8 cellular contexts compared by ENCODE assay signal in the genomic region with DNA sequence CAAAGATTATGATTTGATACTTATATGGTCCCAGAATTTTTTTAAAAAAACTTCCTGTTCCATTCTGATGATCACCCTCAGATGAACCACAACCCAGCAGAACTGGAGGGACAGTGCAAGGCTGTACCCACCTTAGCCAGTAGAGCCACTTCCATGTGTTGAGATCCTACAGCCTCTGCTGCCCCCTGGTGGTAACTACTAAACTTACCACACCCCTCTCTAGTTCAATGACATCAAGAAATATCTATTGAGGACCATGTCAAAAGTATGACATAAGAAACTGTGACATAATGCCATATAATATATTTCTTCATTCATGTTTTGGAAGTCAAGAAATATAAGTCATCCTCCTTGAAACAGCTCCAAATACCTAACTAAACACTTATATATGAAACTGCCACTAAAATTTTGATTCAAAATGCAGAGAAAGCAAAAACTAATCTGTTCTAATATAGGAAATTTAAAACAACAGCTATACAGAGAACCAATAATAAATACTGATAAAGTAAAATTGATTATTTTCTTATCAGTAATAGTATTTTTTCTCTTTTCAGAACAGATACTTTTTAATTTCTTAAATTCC.
DNase-seq lines count a peak whose midpoint lies in the region; ATAC-seq, FAIRE-seq and TF ChIP-seq lines count a peak whose summit lies in the region.

No MANE protein-coding gene starts in this region.

- peak; percentile 51 for FAIRE-seq in RCC 7860 (lab: Jason Lieb, UNC)

- in situ Hi-C loops in IMR-90 (cut with MboI; ENCODE audit: low sequenced_read_pairs), result loop anchor here (5.0 to 25.0 kb wide), 3 partner anchors 596 to 911 kb away; no protein-coding TSS in a partner anchor

- H2BK15ac ChIP-seq in IMR-90 (ENCODE audit: low read depth, low read length) (no peak overlapping the region), neuronal stem cell (ENCODE audit: low read length) (no peak overlapping the region)

- H3K9ac ChIP-seq in IMR-90 (ENCODE audit: low read depth, low read length), result no peak overlapping the region
- no peak overlapping the region for H3K9ac ChIP-seq in neuronal stem cell (ENCODE audit: low read depth, low read length, poor library complexity)

- H3K4me2 ChIP-seq in IMR-90 (ENCODE audit: low read depth, low read length) (no peak overlapping the region), neuronal stem cell (ENCODE audit: insufficient read depth, low read length, poor library complexity, severe bottlenecking) (no peak overlapping the region)

- H4K5ac ChIP-seq in IMR-90 (ENCODE audit: low read depth, low read length), result no peak overlapping the region

- H2BK5ac ChIP-seq in IMR-90 (ENCODE audit: low read depth, low read length, poor library complexity, severe bottlenecking), result no peak overlapping the region
- no peak overlapping the region for H2BK5ac ChIP-seq in neuronal stem cell (ENCODE audit: low read length)

- TF ChIP-seq CTCF in IMR-90 (conservative IDR thresholded peaks at IDR 0.05; ENCODE audit: low read depth, low read length) (peak; percentile 87), fibroblast of pulmonary artery (IDR thresholded peaks at IDR 0.05; ENCODE audit: low read length, missing control alignments) (peak; percentile 80)

- dilution Hi-C loops in IMR-90 (cut with HindIII; ENCODE audit: low sequenced_read_pairs, unreplicated experiment), result no loop called here

- DNase-seq in ELF-1 (ENCODE audit: low read depth, low spot score) (peak; percentile 54), IMR-90 (peak; percentile 80), RCC 7860 (ENCODE audit: low spot score) (peak; percentile 54), fibroblast of pulmonary artery (ENCODE audit: low read depth) (peak; percentile 90), neuronal stem cell (ENCODE audit: low spot score) (peak; percentile 74), superior temporal gyrus (ENCODE audit: extremely low spot score) (peak; percentile 93)
- peak; percentile 68 to 74 for DNase-seq in activated T-cell treated with anti-CD3 and anti-CD28 coated beads, Interleukin-2, amount 50 U/mL, for 48 hours

- H3K27me3 ChIP-seq in IMR-90 (ENCODE audit: control insufficient read depth, insufficient read depth, low read length) (peaks cover 18% of the 10 kb centered on the region), neuronal stem cell (ENCODE audit: control insufficient read depth in 3 of 3, insufficient read depth in 3 of 3, low read depth in 1 of 3, low read length in 3 of 3) (no peaks in the 10 kb centered on the region)

- H3K36me3 ChIP-seq in IMR-90 (ENCODE audit: control insufficient read depth, insufficient read depth, low read length), result no peaks in the 10 kb centered on the region
- no peaks in the 10 kb centered on the region for H3K36me3 ChIP-seq in neuronal stem cell (replicated peaks in 1 of 2; ENCODE audit: control insufficient read depth in 2 of 2, insufficient read depth in 2 of 2, low read length in 2 of 2)

- peak; percentile 99 for ATAC-seq in GM21717 (IDR thresholded peaks at IDR 0.05; ENCODE audit: unreplicated experiment)
- peak; percentile 97 for ATAC-seq in IMR-90 (ENCODE audit: low read depth)

- H2BK120ac ChIP-seq in IMR-90 (ENCODE audit: low read depth, low read length), result no peak overlapping the region
- H2BK120ac ChIP-seq in neuronal stem cell (ENCODE audit: low read depth, low read length), result no peak overlapping the region

- H3K9me3 ChIP-seq in IMR-90 (ENCODE audit: control insufficient read depth, insufficient read depth, low read length) (peaks cover 2% of the 10 kb centered on the region; the same call in 1 of the 2 replicates), neuronal stem cell (replicated peaks in 1 of 2; ENCODE audit: control insufficient read depth in 2 of 2, insufficient read depth in 1 of 2, low read depth in 1 of 2, low read length in 2 of 2) (no peaks in the 10 kb centered on the region)

- H3K23ac ChIP-seq in IMR-90 (ENCODE audit: low read depth, low read length) (no peak overlapping the region), neuronal stem cell (ENCODE audit: low read depth, low read length, poor library complexity) (no peak overlapping the region)

- no peaks in the 10 kb centered on the region for H4K20me1 ChIP-seq in IMR-90 (ENCODE audit: insufficient read depth, low read length)

- H4K91ac ChIP-seq in IMR-90 (ENCODE audit: insufficient read depth, low read depth, low read length) (no peak overlapping the region), neuronal stem cell (ENCODE audit: low read depth, low read length, poor library complexity) (no peak overlapping the region)

- CTCF ChIA-PET in IMR-90 (lab: Yijun Ruan, JAX), result interaction anchor here (0.6 to 2.3 kb wide), 9 partner anchors 18 to 778 kb away, joined by 3 to 12 read pairs (median 4); no protein-coding TSS in a partner anchor

- H3K14ac ChIP-seq in IMR-90 (replicated peaks; ENCODE audit: low read depth, low read length) (no peak overlapping the region), neuronal stem cell (ENCODE audit: low read length) (no peak overlapping the region)

- H2AK5ac ChIP-seq in IMR-90 (ENCODE audit: low read depth, low read length) (no peak overlapping the region), neuronal stem cell (ENCODE audit: low read depth, low read length) (no peak overlapping the region)

- H3K4me3 ChIP-seq in IMR-90 (ENCODE audit: insufficient read depth, low read depth, low read length) (no peak overlapping the region), fibroblast of pulmonary artery (replicated peaks; ENCODE audit: low read depth, low read length) (no peak overlapping the region), neuronal stem cell (ENCODE audit: low read length in 2 of 2) (no peak overlapping the region)

- no peak overlapping the region for H2AK9ac ChIP-seq in IMR-90 (replicated peaks; ENCODE audit: low read depth, low read length, poor library complexity)

- H2BK12ac ChIP-seq in neuronal stem cell (ENCODE audit: low read length), result no peak overlapping the region

- H3K18ac ChIP-seq in IMR-90 (ENCODE audit: low read depth, low read length), result no peak overlapping the region
- no peak overlapping the region for H3K18ac ChIP-seq in neuronal stem cell (ENCODE audit: low read length)

- 0 out of 2 replicates have a peak, but pooled peaks have one; percentile 44 for TF ChIP-seq POLR2A in IMR-90 (IDR thresholded peaks at IDR 0.05; ENCODE audit: low read depth, low read length)

- H3K56ac ChIP-seq in IMR-90 (ENCODE audit: extremely low read depth, insufficient read depth, low read length), result no peak overlapping the region

- H3K27ac ChIP-seq in IMR-90 (ENCODE audit: insufficient read depth, low read length), result no peak overlapping the region
- H3K27ac ChIP-seq in neuronal stem cell (replicated peaks; ENCODE audit: low read length), result no peak overlapping the region

- H4K8ac ChIP-seq in IMR-90 (ENCODE audit: low read depth in 2 of 2, low read length in 2 of 2) (no peak overlapping the region), neuronal stem cell (ENCODE audit: low read depth, low read length) (no peak overlapping the region)

- TF ChIP-seq RAD21 in IMR-90 (IDR thresholded peaks at IDR 0.05; ENCODE audit: low read length), result peak; percentile 95

- POLR2A ChIA-PET in IMR-90 (lab: Charles Lee; ENCODE audit: unreplicated experiment), result no interaction called here

- H2AFZ ChIP-seq in IMR-90 (replicated peaks; ENCODE audit: low read length, poor library complexity), result no peak overlapping the region
- no peak overlapping the region for H2AFZ ChIP-seq in neuronal stem cell (ENCODE audit: low read length)

- intact Hi-C loops in IMR-90 (cut with micrococcal nuclease), result loop anchor here (1.0 to 10.0 kb wide), 8 partner anchors 91 to 909 kb away; a partner anchor contains a TSS

- no peaks in the 10 kb centered on the region for H3K9me1 ChIP-seq in IMR-90 (ENCODE audit: insufficient read depth, low read length)

- H3K4ac ChIP-seq in IMR-90 (ENCODE audit: low read depth, low read length) (no peak overlapping the region), neuronal stem cell (ENCODE audit: low read length) (no peak overlapping the region)

- H3K79me1 ChIP-seq in IMR-90 (ENCODE audit: low read depth in 1 of 2, low read length in 2 of 2), result no peaks in the 10 kb centered on the region
- H3K79me1 ChIP-seq in neuronal stem cell (ENCODE audit: low read depth, low read length), result no peaks in the 10 kb centered on the region

- BruUV-seq in IMR-90 (replicated peaks; lab: Mats Ljungman, UMichigan), result no TSS peak

- no peak overlapping the region for H2BK20ac ChIP-seq in IMR-90 (ENCODE audit: low read depth, low read length)

- H3K4me1 ChIP-seq in IMR-90 (ENCODE audit: control insufficient read depth, insufficient read depth, low read length) (peaks cover 1% of the 10 kb centered on the region; the same call in 1 of the 2 replicates), neuronal stem cell (ENCODE audit: control insufficient read depth in 2 of 2, insufficient read depth in 1 of 2, low read depth in 1 of 2, low read length in 2 of 2) (no peaks in the 10 kb centered on the region)

TF ChIP-seq in IMR-90, 13 proteins besides CTCF, POLR2A, EP300 and RAD21:
- TF ChIP-seq BHLHE40 (IDR thresholded peaks at IDR 0.05; ENCODE audit: low read depth, low read length), result no peak
- peak; percentile 95 for TF ChIP-seq SMC3 (IDR thresholded peaks at IDR 0.05; ENCODE audit: low read depth, low read length)
- TF ChIP-seq, protein P1, sequence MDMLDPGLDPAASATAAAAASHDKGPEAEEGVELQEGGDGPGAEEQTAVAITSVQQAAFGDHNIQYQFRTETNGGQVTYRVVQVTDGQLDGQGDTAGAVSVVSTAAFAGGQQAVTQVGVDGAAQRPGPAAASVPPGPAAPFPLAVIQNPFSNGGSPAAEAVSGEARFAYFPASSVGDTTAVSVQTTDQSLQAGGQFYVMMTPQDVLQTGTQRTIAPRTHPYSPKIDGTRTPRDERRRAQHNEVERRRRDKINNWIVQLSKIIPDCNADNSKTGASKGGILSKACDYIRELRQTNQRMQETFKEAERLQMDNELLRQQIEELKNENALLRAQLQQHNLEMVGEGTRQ (IDR thresholded peaks at IDR 0.05; ENCODE audit: low read depth, low read length), result no peak
